33 cellular contexts compared by ENCODE assay signal in the genomic region with DNA sequence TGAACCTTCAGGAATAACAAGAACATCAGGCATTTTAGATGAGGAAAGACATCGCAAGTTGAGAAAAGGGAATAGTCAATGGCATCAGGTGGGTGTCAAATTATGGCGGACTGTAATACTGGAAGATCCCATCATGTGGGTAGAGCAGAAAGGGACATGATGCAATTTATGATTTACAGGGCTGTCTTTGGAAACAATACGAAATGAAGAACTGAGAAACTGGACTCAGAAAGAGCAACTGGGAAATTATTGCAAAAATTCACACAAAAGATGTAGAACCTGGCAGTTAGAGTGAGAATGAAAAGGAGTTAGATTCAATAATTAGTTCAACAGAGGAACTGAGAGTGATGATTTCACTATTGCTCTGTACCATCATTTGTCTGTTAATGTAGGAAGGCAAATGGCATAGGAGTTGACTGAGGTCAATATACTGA.
DNase-seq lines count a peak whose midpoint lies in the region; ATAC-seq, FAIRE-seq and TF ChIP-seq lines count a peak whose summit lies in the region.
"Had no signal": no experiment of that assay in that cellular context is flagged by ENCODE, and none has a peak within 500 bp of the region (broad histone marks: within the 10 kb centered on the region; RNA-seq: fewer than 3 reads in every experiment).

No MANE protein-coding gene starts in this region.

- H3K9me3 ChIP-seq in GM12878 (replicated peaks; ENCODE audit: control insufficient read depth, insufficient read depth, low read length) = no peaks in the 10 kb centered on the region
- H3K9me3 ChIP-seq: adrenal gland, BE2C, body of pancreas, esophagus squamous epithelium, tibial nerve had no signal

- DNase-seq in GM12878 (ENCODE audit: low read depth, low spot score) = peak; percentile 20
- no peak for DNase-seq in NCI-H345 treated with DMSO at 0.1 percent for 48 hours (lab: John Stamatoyannopoulos, UW; ENCODE audit: unreplicated experiment)
- DNase-seq in DMS53 treated with DMSO at 0.1 percent for 48 hours (lab: John Stamatoyannopoulos, UW; ENCODE audit: unreplicated experiment) = no peak
- DNase-seq in activated CD8-positive, alpha-beta T cell treated with anti-CD3 and anti-CD28 coated beads for 36 hours = no peak
- DNase-seq: activated CD4-positive, alpha-beta T cell treated with anti-CD3 and anti-CD28 coated beads, Interleukin-2, amount 50 U/mL, for 48 hours; activated CD4-positive, CD25-positive, alpha-beta regulatory T cell treated with anti-CD3 and anti-CD28 coated beads, Interleukin-2, amount 50 U/mL, for 72 hours; activated naive CD4-positive, alpha-beta T cell treated with anti-CD3 and anti-CD28 coated beads for 36 hours; adrenal gland; BE2C; body of pancreas; CD8-positive, alpha-beta memory T cell; DMS 273 treated with DMSO at 0.1 percent for 48 hours; EL; esophagus squamous epithelium; foreskin keratinocyte; GM23248; heart left ventricle; left ventricle myocardium inferior; mesenchymal stem cell; NCI-H1048; NCI-H446 treated with DMSO at 0.1 percent for 48 hours; nephron progenitor cell; PC-9; SHP77; stimulated activated CD4-positive, alpha-beta T cell treated with anti-CD3 and anti-CD28 coated beads, Interleukin-4, amount 100 ng/mL, for 24 hours; T-helper 2 cell had no signal

- RAD21 ChIA-PET in GM12878 (lab: Charles Lee; ENCODE audit: unreplicated experiment) = no interaction called here

- H3K27ac ChIP-seq in GM12878 (ENCODE audit: control insufficient read depth, insufficient read depth) = no peak overlapping the region
- H3K27ac ChIP-seq: adrenal gland, body of pancreas, esophagus squamous epithelium, foreskin keratinocyte, GM23248, heart left ventricle, left ventricle myocardium inferior, PC-9, tibial nerve had no signal

- in situ Hi-C loops in GM12878 (cut with MboI) = no loop called here

- H2AFZ ChIP-seq in GM12878 (ENCODE audit: control insufficient read depth, low read depth, low read length) = no peak overlapping the region
- H2AFZ ChIP-seq: GM23248, PC-9 had no signal

- H3K4me2 ChIP-seq in GM12878 (ENCODE audit: control insufficient read depth, insufficient read depth) = no peak overlapping the region
- H3K4me2 ChIP-seq: PC-9 had no signal

- peak; percentile 95 for ATAC-seq in GM18868 (IDR thresholded peaks at IDR 0.05; ENCODE audit: unreplicated experiment)
- ATAC-seq in GM21786 (IDR thresholded peaks at IDR 0.05; ENCODE audit: unreplicated experiment) = peak; percentile 79
- ATAC-seq in HG03469 (IDR thresholded peaks at IDR 0.05; ENCODE audit: unreplicated experiment) = peak; percentile 60
- peak; percentile 96 for ATAC-seq in GM12878
- no peak for ATAC-seq in activated CD8-positive, alpha-beta T cell treated with anti-CD3 and anti-CD28 coated beads for 36 hours
- ATAC-seq: body of pancreas, foreskin keratinocyte, heart left ventricle had no signal

- H3K4me3 Mint-ChIP-seq in activated CD8-positive, alpha-beta T cell treated with anti-CD3 and anti-CD28 coated beads for 36 hours = no peak overlapping the region
- H3K4me3 Mint-ChIP-seq: activated naive CD4-positive, alpha-beta T cell treated with anti-CD3 and anti-CD28 coated beads for 36 hours; CD8-positive, alpha-beta memory T cell; IgD-negative memory B cell; nephron progenitor cell had no signal

- no peaks in the 10 kb centered on the region for H3K36me3 ChIP-seq in GM12878 (ENCODE audit: control insufficient read depth in 2 of 2, insufficient read depth in 2 of 2, low read length in 1 of 2)
- H3K36me3 ChIP-seq: adrenal gland, BE2C, esophagus squamous epithelium, heart left ventricle, left ventricle myocardium inferior, tibial nerve had no signal

- peaks cover 3% of the 10 kb centered on the region for H3K9me3 Mint-ChIP-seq in activated CD8-positive, alpha-beta T cell treated with anti-CD3 and anti-CD28 coated beads for 36 hours

- no peaks in the 10 kb centered on the region for H3K27me3 Mint-ChIP-seq in activated CD8-positive, alpha-beta T cell treated with anti-CD3 and anti-CD28 coated beads for 36 hours
- H3K27me3 Mint-ChIP-seq: CD8-positive, alpha-beta memory T cell; IgD-negative memory B cell had no signal

- H3K27ac Mint-ChIP-seq in activated CD8-positive, alpha-beta T cell treated with anti-CD3 and anti-CD28 coated beads for 36 hours = no peak overlapping the region
- H3K27ac Mint-ChIP-seq: activated naive CD4-positive, alpha-beta T cell treated with anti-CD3 and anti-CD28 coated beads for 36 hours; CD8-positive, alpha-beta memory T cell; IgD-negative memory B cell; nephron progenitor cell had no signal

- intact Hi-C loops in GM12878 (cut with micrococcal nuclease; ENCODE audit: unreplicated experiment) = loop anchor here (1.0 kb wide), 1 partner anchor 18 kb away; no protein-coding TSS in a partner anchor
- intact Hi-C loops in activated CD8-positive, alpha-beta T cell treated with anti-CD3 and anti-CD28 coated beads for 36 hours (cut with micrococcal nuclease) = no loop called here

- CTCF ChIA-PET in GM12878 (lab: Yijun Ruan, JAX) = no interaction called here
- CTCF ChIA-PET in activated CD8-positive, alpha-beta T cell treated with anti-CD3 and anti-CD28 coated beads for 36 hours (lab: Charles Lee) = no interaction called here

- no peaks in the 10 kb centered on the region for H3K36me3 Mint-ChIP-seq in activated CD8-positive, alpha-beta T cell treated with anti-CD3 and anti-CD28 coated beads for 36 hours (ENCODE audit: low read depth)
- H3K36me3 Mint-ChIP-seq: CD8-positive, alpha-beta memory T cell; IgD-negative memory B cell had no signal

- H3K4me3 ChIP-seq in GM12878 = no peak overlapping the region
- H3K4me3 ChIP-seq: adrenal gland, body of pancreas, esophagus squamous epithelium, GM23248, heart left ventricle, left ventricle myocardium inferior, PC-9, tibial nerve had no signal

- no peaks in the 10 kb centered on the region for H3K79me2 ChIP-seq in GM12878 (ENCODE audit: control insufficient read depth, insufficient read depth, low read length)

- no peaks in the 10 kb centered on the region for H3K4me1 Mint-ChIP-seq in activated CD8-positive, alpha-beta T cell treated with anti-CD3 and anti-CD28 coated beads for 36 hours (ENCODE audit: low read depth)
- H3K4me1 Mint-ChIP-seq: CD8-positive, alpha-beta memory T cell; IgD-negative memory B cell; nephron progenitor cell had no signal

- TF ChIP-seq RAD21 in GM12878 (IDR thresholded peaks at IDR 0.05; ENCODE audit: insufficient read depth, low read depth, low read length) = no peak

- TF ChIP-seq EP300 in GM12878 (IDR thresholded peaks at IDR 0.05; ENCODE audit: borderline replicate concordance in 1 of 2, control insufficient read depth in 1 of 2, low read depth in 2 of 2, low read length in 2 of 2) = peak; percentile 83 to 98

- FAIRE-seq in GM12878 (lab: Jason Lieb, UNC) = no peak
- FAIRE-seq: endometrium, keratinocyte had no signal

- H3K27me3 ChIP-seq in GM12878 (replicated peaks in 1 of 2; ENCODE audit: control insufficient read depth in 2 of 2, insufficient read depth in 2 of 2, low read length in 1 of 2) = no peaks in the 10 kb centered on the region
- H3K27me3 ChIP-seq: adrenal gland, BE2C, body of pancreas, esophagus squamous epithelium, foreskin keratinocyte, heart left ventricle, tibial nerve had no signal

- WGBS in GM12878 (ENCODE audit: insufficient coverage, insufficient replicate concordance, low lambda C conversion rate, missing lambda C conversion rate) = 47% methylated on average over 3 of the region's 3 CpGs

- H3K4me1 ChIP-seq in GM12878 (ENCODE audit: control insufficient read depth, insufficient read depth, low read length) = no peaks in the 10 kb centered on the region
- H3K4me1 ChIP-seq: adrenal gland, BE2C, esophagus squamous epithelium, foreskin keratinocyte, heart left ventricle, left ventricle myocardium inferior, tibial nerve had no signal

- TF ChIP-seq POLR2A in GM12878 (IDR thresholded peaks at IDR 0.05; ENCODE audit: low read depth, low read length) = no peak

- SMC1A ChIA-PET in GM12878 (lab: Charles Lee; ENCODE audit: uncharacterized antibody, unreplicated experiment) = interaction anchor here (1.3 to 2.3 kb wide), 6 partner anchors 11 to 36 kb away, joined by 3 to 12 read pairs (median 5); no protein-coding TSS in a partner anchor

- no peak for TF ChIP-seq CTCF in GM12878 (IDR thresholded peaks at IDR 0.05 in 2 of 3, conservative IDR thresholded peaks at IDR 0.05 in 1 of 3; ENCODE audit: control insufficient read depth in 2 of 3, extremely low read depth in 1 of 3, insufficient read depth in 1 of 3, low read depth in 3 of 3, low read length in 3 of 3)
- no peak for TF ChIP-seq CTCF in activated CD8-positive, alpha-beta T cell treated with anti-CD3 and anti-CD28 coated beads for 36 hours (IDR thresholded peaks at IDR 0.05)

- H4K20me1 ChIP-seq in GM12878 (ENCODE audit: control insufficient read depth, insufficient read depth) = no peaks in the 10 kb centered on the region

- POLR2A ChIA-PET in GM12878 (lab: Charles Lee) = interaction anchor here (1.3 kb wide), 1 partner anchor 10 kb away, joined by 3 read pairs; no protein-coding TSS in a partner anchor
- POLR2A ChIA-PET in activated CD8-positive, alpha-beta T cell treated with anti-CD3 and anti-CD28 coated beads for 36 hours (lab: Charles Lee) = no interaction called here

- no peak overlapping the region for H3K9ac ChIP-seq in GM12878 (ENCODE audit: control insufficient read depth, insufficient read depth, low read length)
- H3K9ac ChIP-seq: GM23248 had no signal

- BruUV-seq in GM12878 (replicated peaks; lab: Mats Ljungman, UMichigan) = no TSS peak

TF ChIP-seq in GM12878, 131 proteins besides CTCF, POLR2A, EP300 and RAD21 (continues in another document):
- peak; percentile 84 for TF ChIP-seq GATAD2B (conservative IDR thresholded peaks at IDR 0.05; ENCODE audit: low read depth)
- TF ChIP-seq, protein P1, sequence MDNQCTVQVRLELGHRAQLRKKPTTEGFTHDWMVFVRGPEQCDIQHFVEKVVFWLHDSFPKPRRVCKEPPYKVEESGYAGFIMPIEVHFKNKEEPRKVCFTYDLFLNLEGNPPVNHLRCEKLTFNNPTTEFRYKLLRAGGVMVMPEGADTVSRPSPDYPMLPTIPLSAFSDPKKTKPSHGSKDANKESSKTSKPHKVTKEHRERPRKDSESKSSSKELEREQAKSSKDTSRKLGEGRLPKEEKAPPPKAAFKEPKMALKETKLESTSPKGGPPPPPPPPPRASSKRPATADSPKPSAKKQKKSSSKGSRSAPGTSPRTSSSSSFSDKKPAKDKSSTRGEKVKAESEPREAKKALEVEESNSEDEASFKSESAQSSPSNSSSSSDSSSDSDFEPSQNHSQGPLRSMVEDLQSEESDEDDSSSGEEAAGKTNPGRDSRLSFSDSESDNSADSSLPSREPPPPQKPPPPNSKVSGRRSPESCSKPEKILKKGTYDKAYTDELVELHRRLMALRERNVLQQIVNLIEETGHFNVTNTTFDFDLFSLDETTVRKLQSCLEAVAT (IDR thresholded peaks at IDR 0.05) = peak; percentile 21; the same call in 1 of the 2 replicates
